ENCODE assay signal across 9 cellular contexts in genomic region chr17:74892974-74893911, GRCh38. TPM values are rescaled to one million over a fixed set of nuclear protein-coding genes. Genes with fewer than 3 reads are reported as not detected.
A peak's percentile ranks its signal among the peaks of the same experiment; 100 is the strongest.
DNase-seq lines count a peak whose midpoint lies in the region; ATAC-seq and TF ChIP-seq lines count a peak whose summit lies in the region.
"Had no signal": no experiment of that assay in that cellular context is flagged by ENCODE, and none has a peak within 500 bp of the region (broad histone marks: within the 10 kb centered on the region; RNA-seq: fewer than 3 reads in every experiment).

TSS of gene FADS6 (minus strand) at chr17:74893633. CDS start at chr17:74893595, 38 bp downstream.

- H3K36me3 Mint-ChIP-seq in CD8-positive, alpha-beta memory T cell = no peaks in the 10 kb centered on the region
- H3K36me3 Mint-ChIP-seq in T-helper 17 cell (ENCODE audit: low read depth) (peaks cover 8% of the 10 kb centered on the region), glutamatergic neuron (ENCODE audit: unreplicated experiment) (no peaks in the 10 kb centered on the region), neural progenitor cell (no peaks in the 10 kb centered on the region)

- no peaks in the 10 kb centered on the region for H3K36me3 ChIP-seq in CD8-positive, alpha-beta memory T cell (ENCODE audit: insufficient read depth, low read length)
- H3K36me3 ChIP-seq in neural progenitor cell = no peaks in the 10 kb centered on the region

- peak within 1 kb of the TSS in 2 of 8 donors; percentile 50 to 54 for H3K27ac Mint-ChIP-seq in CD8-positive, alpha-beta memory T cell
- H3K27ac Mint-ChIP-seq in T-helper 17 cell = no peak within 1 kb of the TSS
- H3K27ac Mint-ChIP-seq in glutamatergic neuron (ENCODE audit: unreplicated experiment) = no peak within 1 kb of the TSS
- peak within 1 kb of the TSS; percentile 82 for H3K27ac Mint-ChIP-seq in neural progenitor cell

- H3K27me3 ChIP-seq in CD8-positive, alpha-beta memory T cell (ENCODE audit: insufficient read depth, low read length, poor library complexity, severe bottlenecking) = peaks cover 22% of the 10 kb centered on the region
- H3K27me3 ChIP-seq in neural progenitor cell = peaks cover 77% of the 10 kb centered on the region

- H3K79me2 ChIP-seq in neural progenitor cell (ENCODE audit: low read depth) = no peaks in the 10 kb centered on the region

- no peak within 1 kb of the TSS for H3K9ac ChIP-seq in neural progenitor cell

- TF ChIP-seq CTCF in glutamatergic neuron (IDR thresholded peaks at IDR 0.05; ENCODE audit: partially characterized antibody, unreplicated experiment) = no peak
- no peak for TF ChIP-seq CTCF in neural progenitor cell (IDR thresholded peaks at IDR 0.05)
- no peak for TF ChIP-seq CTCF in foreskin fibroblast (IDR thresholded peaks at IDR 0.05; ENCODE audit: low read depth, low read length)

- H3K27ac ChIP-seq in CD8-positive, alpha-beta memory T cell (ENCODE audit: low read depth, low read length) = no peak within 1 kb of the TSS
- H3K27ac ChIP-seq in neural progenitor cell = no peak within 1 kb of the TSS

- POLR2A ChIA-PET in CD8-positive, alpha-beta memory T cell (lab: Charles Lee) = no interaction called here

- no peaks in the 10 kb centered on the region for H3K4me1 ChIP-seq in CD8-positive, alpha-beta memory T cell (ENCODE audit: insufficient read depth, low read length)
- H3K4me1 ChIP-seq in neural progenitor cell = peaks cover 6% of the 10 kb centered on the region

- H3K4me3 Mint-ChIP-seq in CD8-positive, alpha-beta memory T cell = peak within 1 kb of the TSS in 6 of 7 donors; percentile 41 to 74 (median 62)
- H3K4me3 Mint-ChIP-seq in T-helper 17 cell (peak within 1 kb of the TSS; percentile 84), glutamatergic neuron (ENCODE audit: unreplicated experiment) (peak within 1 kb of the TSS; percentile 81), neural progenitor cell (peak within 1 kb of the TSS; percentile 84)

- CTCF ChIA-PET in CD8-positive, alpha-beta memory T cell (lab: Charles Lee) = no interaction called here

- H3F3A ChIP-seq in neural progenitor cell (ENCODE audit: low read depth) = peaks cover 5% of the 10 kb centered on the region

- H3K9me3 ChIP-seq in CD8-positive, alpha-beta memory T cell (ENCODE audit: low read length) = no peaks in the 10 kb centered on the region
- H3K9me3 ChIP-seq in T-helper 17 cell (ENCODE audit: control insufficient read depth, low read length, poor library complexity, severe bottlenecking) (no peaks in the 10 kb centered on the region), neural progenitor cell (ENCODE audit: low read depth) (no peaks in the 10 kb centered on the region)

- H3K9me3 Mint-ChIP-seq in CD8-positive, alpha-beta memory T cell = peaks cover 0 to 4% (median 0%) of the 10 kb centered on the region in 5 donors
- H3K9me3 Mint-ChIP-seq in glutamatergic neuron (ENCODE audit: unreplicated experiment) (peaks cover 2% of the 10 kb centered on the region), neural progenitor cell (no peaks in the 10 kb centered on the region)

- no peaks in the 10 kb centered on the region for H4K20me1 ChIP-seq in neural progenitor cell (ENCODE audit: low read depth)

- ATAC-seq in T-helper 17 cell (peak; percentile 66), GM18873 (IDR thresholded peaks at IDR 0.05; ENCODE audit: low FRiP score, unreplicated experiment) (no peak)

- DNase-seq in CD8-positive, alpha-beta memory T cell = no peak
- DNase-seq in T-helper 17 cell (no peak), glutamatergic neuron (no peak), neural progenitor cell (ENCODE audit: low spot score) (peak; percentile 36), 8988T (no peak), middle frontal gyrus (ENCODE audit: extremely low spot score, low spot score) (no peak), foreskin fibroblast (no peak)

- no peak within 1 kb of the TSS for H3K4me3 ChIP-seq in CD8-positive, alpha-beta memory T cell (ENCODE audit: low read length)
- peak within 1 kb of the TSS; percentile 54 for H3K4me3 ChIP-seq in neural progenitor cell
- no peak within 1 kb of the TSS for H3K4me3 ChIP-seq in foreskin fibroblast (ENCODE audit: low read depth in 1 of 2, low read length in 2 of 2)

- H2AFZ ChIP-seq in neural progenitor cell (replicated peaks) = peak within 1 kb of the TSS; percentile 92

- H3K27me3 Mint-ChIP-seq in CD8-positive, alpha-beta memory T cell = peaks cover 39 to 46% of the 10 kb centered on the region in 2 donors
- H3K27me3 Mint-ChIP-seq in T-helper 17 cell (peaks cover 32% of the 10 kb centered on the region), glutamatergic neuron (ENCODE audit: unreplicated experiment) (peaks cover 15% of the 10 kb centered on the region), neural progenitor cell (ENCODE audit: insufficient read depth, low read depth) (peaks cover 56% of the 10 kb centered on the region)

- H3K4me2 ChIP-seq in neural progenitor cell = peak within 1 kb of the TSS; percentile 87

- H3K4me1 Mint-ChIP-seq in CD8-positive, alpha-beta memory T cell = peaks cover 3 to 6% (median 4%) of the 10 kb centered on the region in 3 donors
- H3K4me1 Mint-ChIP-seq in T-helper 17 cell (peaks cover 8% of the 10 kb centered on the region), glutamatergic neuron (ENCODE audit: low read depth, unreplicated experiment) (no peaks in the 10 kb centered on the region), neural progenitor cell (peaks cover 10% of the 10 kb centered on the region)

RNA-seq across cellular contexts. Expression of gene FADS6, which starts in this region (rescaled TPM):
- not detected for total RNA-seq in CD8-positive, alpha-beta memory T cell
- not detected for polyA plus RNA-seq in CD8-positive, alpha-beta memory T cell
- total RNA-seq in T-helper 17 cell = not detected
- total RNA-seq in glutamatergic neuron (ENCODE audit: unreplicated experiment) = not detected
- total RNA-seq in neural progenitor cell (ENCODE audit: low replicate concordance) = 0.36 TPM in 1 of 2 replicates, not detected in the other
- total RNA-seq: HT-29 had no signal

Comparison
In these comparisons a context has a peak if more than half of its experiments do, and no peak if none do; other contexts are left out.
1. Peak in ATAC-seq in T-helper 17 cell; RNA of the gene not detected or under 1 TPM.
2. Peak in DNase-seq, H3K4me3 ChIP-seq and H3K4me2 ChIP-seq in neural progenitor cell; RNA of the gene not detected or under 1 TPM.